Comparison of ENCODE assay signal across 17 cellular contexts in genomic region chr7:139748936-139749335, GRCh38. TPM values are rescaled to one million over a fixed set of nuclear protein-coding genes. Genes with fewer than 3 reads are reported as not detected.
A peak's percentile ranks its signal among the peaks of the same experiment; 100 is the strongest.
DNase-seq lines count a peak whose midpoint lies in the region; ATAC-seq and TF ChIP-seq lines count a peak whose summit lies in the region.
"Had no signal": no experiment of that assay in that cellular context is flagged by ENCODE, and none has a peak within 500 bp of the region (broad histone marks: within the 10 kb centered on the region; RNA-seq: fewer than 3 reads in every experiment).

No MANE protein-coding gene starts in this region.

- peaks cover 17% of the 10 kb centered on the region for H3K4me1 ChIP-seq in cardiac muscle cell (ENCODE audit: low read depth)
- H3K4me1 ChIP-seq in neutrophil (ENCODE audit: control insufficient read depth in 1 of 2, insufficient read depth in 1 of 2, low read depth in 1 of 2, low read length in 1 of 2): peaks cover 52 to 79% of the 10 kb centered on the region in 2 experiments
- peaks cover 50 to 83% of the 10 kb centered on the region in 2 donors for H3K4me1 ChIP-seq in thoracic aorta (ENCODE audit: control insufficient read depth in 1 of 2, low read depth in 2 of 2)

- H3K27ac ChIP-seq in cardiac muscle cell: peak overlapping the region; percentile 50
- H3K27ac ChIP-seq in dorsolateral prefrontal cortex: peak overlapping the region in 34 of 59 donors; percentile 3 to 99 (median 96)
- H3K27ac ChIP-seq in neutrophil: peak overlapping the region; percentile 59
- peak overlapping the region; percentile 53 to 78 for H3K27ac ChIP-seq in thoracic aorta

- no peak for ATAC-seq in Right ventricle myocardium inferior
- ATAC-seq in thoracic aorta (ENCODE audit: insufficient number of reproducible peaks, low FRiP score, low read depth): no peak
- no peak for ATAC-seq in HG03457 (IDR thresholded peaks at IDR 0.05; ENCODE audit: unreplicated experiment)
- ATAC-seq in GM21526 (IDR thresholded peaks at IDR 0.05; ENCODE audit: low FRiP score, unreplicated experiment): no peak
- ATAC-seq: GM23338, HCT116 had no signal

- no peak for DNase-seq in cardiac muscle cell (ENCODE audit: low read depth in 1 of 2, low spot score in 1 of 2)
- DNase-seq in Right ventricle myocardium inferior (ENCODE audit: missing footprints): no peak
- DNase-seq in dorsolateral prefrontal cortex: no peak
- DNase-seq in thoracic aorta (ENCODE audit: low spot score): no peak
- no peak for DNase-seq in COLO668 (lab: John Stamatoyannopoulos, UW; ENCODE audit: unreplicated experiment)
- DNase-seq: C1 segment of cervical spinal cord; DMS 273 treated with DMSO at 0.1 percent for 48 hours; GF-D8; NCI-H1436; NCI-H2171; NCI-H446 treated with DMSO at 0.1 percent for 48 hours; NK-92 treated with Interleukin-12 subunit alpha and Interleukin-12 subunit beta, amount 100 ng/mL, for 24 hours had no signal

- TF ChIP-seq CTCF in cardiac muscle cell (IDR thresholded peaks at IDR 0.05; ENCODE audit: low read depth, low read length): no peak
- no peak for TF ChIP-seq CTCF in dorsolateral prefrontal cortex (IDR thresholded peaks at IDR 0.05 in 54 of 56, conservative IDR thresholded peaks at IDR 0.05 in 2 of 56; ENCODE audit: low read depth in 1 of 56, partially characterized antibody in 56 of 56)
- TF ChIP-seq CTCF in neutrophil (IDR thresholded peaks at IDR 0.05): no peak
- TF ChIP-seq CTCF in thoracic aorta (IDR thresholded peaks at IDR 0.05): no peak

- no peaks in the 10 kb centered on the region for H3K27me3 ChIP-seq in cardiac muscle cell
- H3K27me3 ChIP-seq in dorsolateral prefrontal cortex: no peaks in the 10 kb centered on the region
- no peaks in the 10 kb centered on the region for H3K27me3 ChIP-seq in neutrophil
- no peaks in the 10 kb centered on the region for H3K27me3 ChIP-seq in thoracic aorta (replicated peaks; ENCODE audit: insufficient read depth)

- H3K4me3 ChIP-seq in cardiac muscle cell: no peak overlapping the region
- H3K4me3 ChIP-seq in dorsolateral prefrontal cortex: peak overlapping the region in 1 of 59 donors; percentile 6
- H3K4me3 ChIP-seq in neutrophil (ENCODE audit: low read depth in 1 of 2, low read length in 1 of 2): no peak overlapping the region
- H3K4me3 ChIP-seq in thoracic aorta: no peak overlapping the region
- H3K4me3 ChIP-seq: GM23338 had no signal

- H3K36me3 ChIP-seq in cardiac muscle cell (no peaks in the 10 kb centered on the region), neutrophil (no peaks in the 10 kb centered on the region), thoracic aorta (no peaks in the 10 kb centered on the region)

- intact Hi-C loops in Right ventricle myocardium inferior (cut with DNase I) (no loop called here), dorsolateral prefrontal cortex (cut with DNase I) (no loop called here)

- no peaks in the 10 kb centered on the region for H3K9me3 ChIP-seq in cardiac muscle cell (ENCODE audit: low read depth)
- no peaks in the 10 kb centered on the region for H3K9me3 ChIP-seq in neutrophil
- H3K9me3 ChIP-seq in thoracic aorta: no peaks in the 10 kb centered on the region

RNA-seq across cellular contexts. Expression of gene HIPK2, which starts 28.9 kb away (rescaled TPM):
- total RNA-seq in cardiac muscle cell (35.9 and 47.0 TPM in 2 replicates), Right ventricle myocardium inferior (97.8 TPM), dorsolateral prefrontal cortex (100 to 1,000 TPM; 106 to 688 (median 242) TPM), thoracic aorta (10 to 100 TPM; 49.4 to 68.5 TPM)
- 23.2 and 29.6 TPM in 2 replicates for polyA plus RNA-seq in cardiac muscle cell
